Comparison of ENCODE assay signal across 8 cellular contexts in genomic region chr11:86289508-86290280, GRCh38. TPM values are rescaled to one million over a fixed set of nuclear protein-coding genes. Genes with fewer than 3 reads are reported as not detected.
DNase-seq lines count a peak whose midpoint lies in the region; ATAC-seq and TF ChIP-seq lines count a peak whose summit lies in the region.
"Not testable (repeated sequence)": the region's sequence is repeated elsewhere in the genome, so short reads cannot be mapped to it uniquely, and the experiment has no call there.

No MANE protein-coding gene starts in this region.

- H3K36me3 ChIP-seq in PC-3 (ENCODE audit: low read depth, low read length), result not testable (repeated sequence)

- not testable (repeated sequence) for H3K27ac ChIP-seq in PC-3 (ENCODE audit: low read length)

- H3K4me3 ChIP-seq in PC-3 (ENCODE audit: low read length), result not testable (repeated sequence)

- not testable (repeated sequence) for H3K9me2 ChIP-seq in PC-3 (replicated peaks; ENCODE audit: low read length)

- not testable (repeated sequence) for H4K20me1 ChIP-seq in PC-3 (ENCODE audit: low read length)

- not testable (repeated sequence) for H3K9me3 ChIP-seq in PC-3 (ENCODE audit: low read length)

- not testable (repeated sequence) for H3K4me1 ChIP-seq in PC-3 (ENCODE audit: insufficient read depth, low read length)

- not testable (repeated sequence) for H3K27me3 Mint-ChIP-seq in activated CD8-positive, alpha-beta T cell treated with anti-CD3 and anti-CD28 coated beads for 36 hours; activated naive CD4-positive, alpha-beta T cell treated with anti-CD3 and anti-CD28 coated beads for 36 hours (ENCODE audit: low read depth); MCF 10A (ENCODE audit: insufficient read depth, unreplicated experiment); naive B cell; type B pancreatic cell

- H2AFZ ChIP-seq in PC-3 (ENCODE audit: low read length), result not testable (repeated sequence)

- H3K27me3 ChIP-seq in PC-3 (ENCODE audit: low read length), result not testable (repeated sequence)

- TF ChIP-seq CTCF in PC-3 (conservative IDR thresholded peaks at IDR 0.05; ENCODE audit: low read depth, low read length); activated CD8-positive, alpha-beta T cell treated with anti-CD3 and anti-CD28 coated beads for 36 hours (IDR thresholded peaks at IDR 0.05); MCF 10A (IDR thresholded peaks at IDR 0.05; ENCODE audit: unreplicated experiment); type B pancreatic cell (conservative IDR thresholded peaks at IDR 0.05): not testable (repeated sequence)

- H3F3A ChIP-seq in PC-3 (ENCODE audit: low read length, unreplicated experiment), result not testable (repeated sequence)

- H3K4me2 ChIP-seq in PC-3 (ENCODE audit: low read length), result not testable (repeated sequence)

- H3K4me1 Mint-ChIP-seq in activated CD8-positive, alpha-beta T cell treated with anti-CD3 and anti-CD28 coated beads for 36 hours (ENCODE audit: low read depth), result peaks cover 71% of the 10 kb centered on the region
- H3K4me1 Mint-ChIP-seq in activated naive CD4-positive, alpha-beta T cell treated with anti-CD3 and anti-CD28 coated beads for 36 hours (ENCODE audit: low read depth), result peaks cover 73% of the 10 kb centered on the region
- H3K4me1 Mint-ChIP-seq in MCF 10A (ENCODE audit: insufficient read depth, unreplicated experiment); type B pancreatic cell (ENCODE audit: unreplicated experiment): not testable (repeated sequence)
- H3K4me1 Mint-ChIP-seq in naive B cell, result peaks cover 10 to 34% (median 16%) of the 10 kb centered on the region in 3 donors

- H3K27ac Mint-ChIP-seq in activated CD8-positive, alpha-beta T cell treated with anti-CD3 and anti-CD28 coated beads for 36 hours, result peak overlapping the region; percentile 77
- H3K27ac Mint-ChIP-seq in activated naive CD4-positive, alpha-beta T cell treated with anti-CD3 and anti-CD28 coated beads for 36 hours; MCF 10A (ENCODE audit: low read depth, unreplicated experiment): not testable (repeated sequence)
- peak overlapping the region in 5 of 6 donors; percentile 6 to 76 (median 36) for H3K27ac Mint-ChIP-seq in naive B cell
- peak overlapping the region; percentile 13 for H3K27ac Mint-ChIP-seq in type B pancreatic cell

- CTCF ChIA-PET in PC-3 (lab: Charles Lee), result interaction anchor here (0.7 kb wide), 1 partner anchor 22 kb away, joined by 5 read pairs; no protein-coding TSS in a partner anchor
- CTCF ChIA-PET in activated CD8-positive, alpha-beta T cell treated with anti-CD3 and anti-CD28 coated beads for 36 hours (lab: Charles Lee), result interaction anchor here (0.8 to 2.1 kb wide), 4 partner anchors 11 to 435 kb away, joined by 3 to 12 read pairs (median 6); partner anchors contain the start of gene CCDC83
- CTCF ChIA-PET in activated naive CD4-positive, alpha-beta T cell treated with anti-CD3 and anti-CD28 coated beads for 36 hours (lab: Charles Lee), result interaction anchor here (0.7 to 3.0 kb wide), 6 partner anchors 28 to 435 kb away, joined by 3 to 13 read pairs (median 4); no protein-coding TSS in a partner anchor
- CTCF ChIA-PET in MCF 10A (lab: Yijun Ruan, JAX), result interaction anchor here (0.6 to 1.0 kb wide), 4 partner anchors 11 to 165 kb away, joined by 3 to 5 read pairs (median 4); no protein-coding TSS in a partner anchor

- peaks cover 17% of the 10 kb centered on the region for H3K36me3 Mint-ChIP-seq in activated CD8-positive, alpha-beta T cell treated with anti-CD3 and anti-CD28 coated beads for 36 hours (ENCODE audit: low read depth)
- H3K36me3 Mint-ChIP-seq in activated naive CD4-positive, alpha-beta T cell treated with anti-CD3 and anti-CD28 coated beads for 36 hours (ENCODE audit: low read depth); MCF 10A (ENCODE audit: insufficient read depth, unreplicated experiment); naive B cell; type B pancreatic cell: not testable (repeated sequence)

- POLR2A ChIA-PET in PC-3 (lab: Charles Lee; ENCODE audit: unreplicated experiment), result not testable (repeated sequence)
- POLR2A ChIA-PET in activated CD8-positive, alpha-beta T cell treated with anti-CD3 and anti-CD28 coated beads for 36 hours (lab: Charles Lee), result interaction anchor here (0.7 to 1.5 kb wide), 8 partner anchors 8 to 245 kb away, joined by 3 to 4 read pairs (median 3); no protein-coding TSS in a partner anchor
- POLR2A ChIA-PET in MCF 10A (lab: Yijun Ruan, JAX), result interaction anchor here (0.7 to 1.6 kb wide), 3 partner anchors 13 to 275 kb away, joined by 3 to 7 read pairs (median 4); partner anchors contain the start of gene HIKESHI

- BruUV-seq in PC-3 (replicated peaks; lab: Mats Ljungman, UMichigan), result not testable (repeated sequence)
- BruUV-seq in MCF 10A (replicated peaks; lab: Mats Ljungman, UMichigan), result TSS peak; percentile 19

- not testable (repeated sequence) for H3K79me2 ChIP-seq in PC-3 (ENCODE audit: low read length)

- peak; percentile 55 for DNase-seq in HCEC 1CT
- peak; percentile 9 for DNase-seq in PC-3
- peak; percentile 54 for DNase-seq in activated CD8-positive, alpha-beta T cell treated with anti-CD3 and anti-CD28 coated beads for 36 hours
- DNase-seq in activated naive CD4-positive, alpha-beta T cell treated with anti-CD3 and anti-CD28 coated beads for 36 hours, result peak; percentile 39
- peak; percentile 58 for DNase-seq in MCF 10A (ENCODE audit: unreplicated experiment)
- DNase-seq in fibroblast of gingiva (ENCODE audit: low read depth), result peak; percentile 39
- DNase-seq in naive B cell; type B pancreatic cell (ENCODE audit: extremely low spot score, unreplicated experiment): not testable (repeated sequence)

- not testable (repeated sequence) for H3K9ac ChIP-seq in PC-3 (ENCODE audit: low read length)

- not testable (repeated sequence) for H3K4me3 Mint-ChIP-seq in activated CD8-positive, alpha-beta T cell treated with anti-CD3 and anti-CD28 coated beads for 36 hours; activated naive CD4-positive, alpha-beta T cell treated with anti-CD3 and anti-CD28 coated beads for 36 hours; MCF 10A (ENCODE audit: unreplicated experiment); type B pancreatic cell
- H3K4me3 Mint-ChIP-seq in naive B cell, result peak overlapping the region in 2 of 8 donors; percentile 64 to 74

- H3K9me3 Mint-ChIP-seq in activated CD8-positive, alpha-beta T cell treated with anti-CD3 and anti-CD28 coated beads for 36 hours; activated naive CD4-positive, alpha-beta T cell treated with anti-CD3 and anti-CD28 coated beads for 36 hours; MCF 10A (ENCODE audit: unreplicated experiment); naive B cell; type B pancreatic cell: not testable (repeated sequence)

- ATAC-seq in PC-3; activated CD8-positive, alpha-beta T cell treated with anti-CD3 and anti-CD28 coated beads for 36 hours; naive B cell (ENCODE audit: low read depth in 2 of 2): not testable (repeated sequence)

- intact Hi-C loops in PC-3 (cut with micrococcal nuclease), result loop anchor here (2.0 to 5.0 kb wide), 2 partner anchors 247 to 347 kb away; no protein-coding TSS in a partner anchor
- intact Hi-C loops in activated CD8-positive, alpha-beta T cell treated with anti-CD3 and anti-CD28 coated beads for 36 hours (cut with micrococcal nuclease), result loop anchor here (5.0 to 10.0 kb wide), 6 partner anchors 42 to 535 kb away; partner anchors contain the start of genes CCDC83 and PICALM
- intact Hi-C loops in activated naive CD4-positive, alpha-beta T cell treated with anti-CD3 and anti-CD28 coated beads for 36 hours (cut with micrococcal nuclease), result loop anchor here (5.0 kb wide), 1 partner anchor 213 kb away; no protein-coding TSS in a partner anchor
- intact Hi-C loops in MCF 10A (cut with micrococcal nuclease), result loop anchor here (5.0 kb wide), 2 partner anchors 597 to 692 kb away; no protein-coding TSS in a partner anchor

RNA-seq across cellular contexts. Expression of gene HIKESHI, which starts 12.3 kb away (rescaled TPM):
- 13.1 and 16.0 TPM in 2 replicates for total RNA-seq in PC-3 (2014; rRNA removed)
- 10 to 100 TPM; 59.6 to 60.5 TPM for total RNA-seq in activated CD8-positive, alpha-beta T cell treated with anti-CD3 and anti-CD28 coated beads for 36 hours
- total RNA-seq in activated naive CD4-positive, alpha-beta T cell treated with anti-CD3 and anti-CD28 coated beads for 36 hours, result 10 to 100 TPM; 40.4 to 41.9 TPM
- 47.6 and 53.9 TPM in 2 replicates for total RNA-seq in MCF 10A (2022)
- 100 to 1,000 TPM in 1 of 6 donors, 10 to 100 TPM in 5; 62.8 to 105 (median 76.9) TPM for polyA plus RNA-seq in naive B cell (ENCODE audit: low read depth in 6 of 6)
- 29.9 and 40.4 TPM in 2 replicates for total RNA-seq in type B pancreatic cell (ENCODE audit: low replicate concordance)

RNA-seq across cellular contexts. Expression of gene EED, which starts 45.1 kb away (rescaled TPM):
- 17.6 and 19.4 TPM in 2 replicates for total RNA-seq in PC-3 (2014; rRNA removed)
- 100 to 1,000 TPM; 114 to 117 TPM for total RNA-seq in activated CD8-positive, alpha-beta T cell treated with anti-CD3 and anti-CD28 coated beads for 36 hours
- 10 to 100 TPM; 60.4 to 61.0 TPM for total RNA-seq in activated naive CD4-positive, alpha-beta T cell treated with anti-CD3 and anti-CD28 coated beads for 36 hours
- total RNA-seq in MCF 10A (2022), result 20.9 and 22.9 TPM in 2 replicates
- 10 to 100 TPM; 13.1 to 22.6 (median 16.5) TPM for polyA plus RNA-seq in naive B cell (ENCODE audit: low read depth in 6 of 6)
- total RNA-seq in type B pancreatic cell (ENCODE audit: low replicate concordance), result 35.3 and 44.7 TPM in 2 replicates
